ENCODE assay signal across 1 cellular context in genomic region chr5:180116441-180117377, GRCh38.
TF ChIP-seq lines count a peak whose summit lies in the region.

No MANE protein-coding gene starts in this region.

TF ChIP-seq in WTC11, 78 proteins besides CTCF, POLR2A, EP300 and RAD21 (continued from another document):
- TF ChIP-seq ATF6 (CRISPR knock-in tag; IDR thresholded peaks at IDR 0.05) (no peak), MXD4 (CRISPR knock-in tag; IDR thresholded peaks at IDR 0.05; ENCODE audit: borderline replicate concordance) (no peak), NFE2L1 (CRISPR knock-in tag; IDR thresholded peaks at IDR 0.05) (no peak), ZNF317 (CRISPR knock-in tag; IDR thresholded peaks at IDR 0.05; ENCODE audit: borderline replicate concordance, low read depth) (no peak), FOXP4 (CRISPR knock-in tag; IDR thresholded peaks at IDR 0.05) (no peak), USF1 (CRISPR knock-in tag; IDR thresholded peaks at IDR 0.05) (no peak), ATF1 (CRISPR knock-in tag; IDR thresholded peaks at IDR 0.05) (no peak)
- TF ChIP-seq, protein P1, sequence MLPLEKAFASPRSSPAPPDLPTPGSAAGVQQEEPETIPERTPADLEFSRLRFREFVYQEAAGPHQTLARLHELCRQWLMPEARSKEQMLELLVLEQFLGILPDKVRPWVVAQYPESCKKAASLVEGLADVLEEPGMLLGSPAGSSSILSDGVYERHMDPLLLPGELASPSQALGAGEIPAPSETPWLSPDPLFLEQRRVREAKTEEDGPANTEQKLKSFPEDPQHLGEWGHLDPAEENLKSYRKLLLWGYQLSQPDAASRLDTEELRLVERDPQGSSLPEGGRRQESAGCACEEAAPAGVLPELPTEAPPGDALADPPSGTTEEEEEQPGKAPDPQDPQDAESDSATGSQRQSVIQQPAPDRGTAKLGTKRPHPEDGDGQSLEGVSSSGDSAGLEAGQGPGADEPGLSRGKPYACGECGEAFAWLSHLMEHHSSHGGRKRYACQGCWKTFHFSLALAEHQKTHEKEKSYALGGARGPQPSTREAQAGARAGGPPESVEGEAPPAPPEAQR (CRISPR knock-in tag; IDR thresholded peaks at IDR 0.05), result no peak
